ENCODE assay signal across 1 cellular context in the genomic region with DNA sequence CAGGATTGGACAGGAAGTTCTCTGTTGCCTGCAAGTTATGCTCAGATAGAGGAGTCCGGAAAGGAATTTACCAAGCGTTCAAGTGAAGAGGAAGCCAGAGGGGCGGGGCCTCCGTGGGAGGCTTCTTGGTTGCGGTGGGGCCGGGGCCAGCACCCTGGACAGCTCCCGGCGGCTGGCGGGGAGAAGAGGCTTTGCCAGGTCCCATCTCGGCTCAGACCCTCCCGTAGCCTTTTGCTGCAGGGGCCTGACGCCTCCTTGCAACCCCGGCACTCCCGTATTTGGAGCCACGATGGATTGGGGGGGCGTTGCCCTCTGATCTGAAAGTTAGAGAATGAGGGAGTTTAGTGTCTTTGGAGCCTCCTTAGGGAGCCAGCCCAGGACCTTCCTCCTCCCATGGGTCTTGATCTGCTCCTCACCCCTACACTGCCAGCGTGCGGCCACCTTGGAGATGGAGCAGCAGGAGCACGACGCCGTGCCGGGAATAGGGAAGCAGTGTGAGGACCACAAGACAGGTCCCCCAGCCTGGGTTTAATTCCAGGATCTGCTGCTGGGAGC.
A peak's percentile ranks its signal among the peaks of the same experiment; 100 is the strongest.
TF ChIP-seq lines count a peak whose summit lies in the region.

No MANE protein-coding gene starts in this region.

TF ChIP-seq in HepG2, 621 proteins besides CTCF, POLR2A, EP300 and RAD21 (continued from another document and continues in another):
- TF ChIP-seq KLF12 (CRISPR knock-in tag; IDR thresholded peaks at IDR 0.05; ENCODE audit: borderline replicate concordance) (0 out of 2 replicates have a peak, but pooled peaks have one; percentile 71), SNRNP70 (IDR thresholded peaks at IDR 0.05; ENCODE audit: low read depth, low read length) (no peak), DPF2 (CRISPR knock-in tag; IDR thresholded peaks at IDR 0.05; ENCODE audit: borderline replicate concordance, low read depth) (no peak), ZNF781 (CRISPR knock-in tag; IDR thresholded peaks at IDR 0.05; ENCODE audit: borderline replicate concordance, not compliant biosample characterization) (peak; percentile 61), CREBL2 (CRISPR knock-in tag; IDR thresholded peaks at IDR 0.05; ENCODE audit: borderline replicate concordance) (no peak), ZNF407 (CRISPR knock-in tag; IDR thresholded peaks at IDR 0.05; ENCODE audit: not compliant biosample characterization) (no peak), XBP1 (CRISPR knock-in tag; IDR thresholded peaks at IDR 0.05) (peak; percentile 66; the same call in 1 of the 2 replicates), PAXIP1 (CRISPR knock-in tag; conservative IDR thresholded peaks at IDR 0.05) (no peak), CAMTA2 (CRISPR knock-in tag; IDR thresholded peaks at IDR 0.05; ENCODE audit: borderline replicate concordance) (no peak), MAFF (IDR thresholded peaks at IDR 0.05; ENCODE audit: low read depth, low read length) (no peak), ATRX (CRISPR knock-in tag; IDR thresholded peaks at IDR 0.05; ENCODE audit: borderline replicate concordance) (no peak), ZFP36L2 (CRISPR knock-in tag; IDR thresholded peaks at IDR 0.05) (no peak), SP2 (CRISPR knock-in tag; IDR thresholded peaks at IDR 0.05) (no peak), PRDM4 (CRISPR knock-in tag; IDR thresholded peaks at IDR 0.05; ENCODE audit: borderline replicate concordance) (0 out of 2 replicates have a peak, but pooled peaks have one; percentile 81), ZNF7 (CRISPR knock-in tag; IDR thresholded peaks at IDR 0.05) (no peak), ZNF775 (CRISPR knock-in tag; IDR thresholded peaks at IDR 0.05; ENCODE audit: borderline replicate concordance) (no peak), ZNF562 (CRISPR knock-in tag; IDR thresholded peaks at IDR 0.05; ENCODE audit: borderline replicate concordance) (no peak), HES4 (CRISPR knock-in tag; IDR thresholded peaks at IDR 0.05; ENCODE audit: borderline replicate concordance) (0 out of 2 replicates have a peak, but pooled peaks have one; percentile 32), IKZF5 (CRISPR knock-in tag; IDR thresholded peaks at IDR 0.05) (peak; percentile 80; the same call in 1 of the 2 replicates), ZNF740 (CRISPR knock-in tag; IDR thresholded peaks at IDR 0.05) (no peak), GFI1 (CRISPR knock-in tag; IDR thresholded peaks at IDR 0.05; ENCODE audit: borderline replicate concordance) (no peak), PPARG (CRISPR knock-in tag; conservative IDR thresholded peaks at IDR 0.05) (peak; percentile 56; the same call in 1 of the 2 replicates), SKI (IDR thresholded peaks at IDR 0.05; ENCODE audit: partially characterized antibody) (no peak), CCDC6 (CRISPR knock-in tag; IDR thresholded peaks at IDR 0.05) (no peak), RFX1 (IDR thresholded peaks at IDR 0.05) (no peak), AGO2 (optimal IDR thresholded peaks at IDR 0.05; ENCODE audit: low read depth, low read length) (no peak), ZBTB33 (CRISPR knock-in tag; IDR thresholded peaks at IDR 0.05) (no peak)
- TF ChIP-seq, protein P1, sequence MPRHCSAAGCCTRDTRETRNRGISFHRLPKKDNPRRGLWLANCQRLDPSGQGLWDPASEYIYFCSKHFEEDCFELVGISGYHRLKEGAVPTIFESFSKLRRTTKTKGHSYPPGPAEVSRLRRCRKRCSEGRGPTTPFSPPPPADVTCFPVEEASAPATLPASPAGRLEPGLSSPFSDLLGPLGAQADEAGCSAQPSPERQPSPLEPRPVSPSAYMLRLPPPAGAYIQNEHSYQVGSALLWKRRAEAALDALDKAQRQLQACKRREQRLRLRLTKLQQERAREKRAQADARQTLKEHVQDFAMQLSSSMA (CRISPR knock-in tag; IDR thresholded peaks at IDR 0.05) = no peak
- TF ChIP-seq, protein P2, sequence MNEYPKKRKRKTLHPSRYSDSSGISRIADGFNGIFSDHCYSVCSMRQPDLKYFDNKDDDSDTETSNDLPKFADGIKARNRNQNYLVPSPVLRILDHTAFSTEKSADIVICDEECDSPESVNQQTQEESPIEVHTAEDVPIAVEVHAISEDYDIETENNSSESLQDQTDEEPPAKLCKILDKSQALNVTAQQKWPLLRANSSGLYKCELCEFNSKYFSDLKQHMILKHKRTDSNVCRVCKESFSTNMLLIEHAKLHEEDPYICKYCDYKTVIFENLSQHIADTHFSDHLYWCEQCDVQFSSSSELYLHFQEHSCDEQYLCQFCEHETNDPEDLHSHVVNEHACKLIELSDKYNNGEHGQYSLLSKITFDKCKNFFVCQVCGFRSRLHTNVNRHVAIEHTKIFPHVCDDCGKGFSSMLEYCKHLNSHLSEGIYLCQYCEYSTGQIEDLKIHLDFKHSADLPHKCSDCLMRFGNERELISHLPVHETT (CRISPR knock-in tag; conservative IDR thresholded peaks at IDR 0.05) = 0 out of 2 replicates have a peak, but pooled peaks have one; percentile 57
- TF ChIP-seq, protein P3, sequence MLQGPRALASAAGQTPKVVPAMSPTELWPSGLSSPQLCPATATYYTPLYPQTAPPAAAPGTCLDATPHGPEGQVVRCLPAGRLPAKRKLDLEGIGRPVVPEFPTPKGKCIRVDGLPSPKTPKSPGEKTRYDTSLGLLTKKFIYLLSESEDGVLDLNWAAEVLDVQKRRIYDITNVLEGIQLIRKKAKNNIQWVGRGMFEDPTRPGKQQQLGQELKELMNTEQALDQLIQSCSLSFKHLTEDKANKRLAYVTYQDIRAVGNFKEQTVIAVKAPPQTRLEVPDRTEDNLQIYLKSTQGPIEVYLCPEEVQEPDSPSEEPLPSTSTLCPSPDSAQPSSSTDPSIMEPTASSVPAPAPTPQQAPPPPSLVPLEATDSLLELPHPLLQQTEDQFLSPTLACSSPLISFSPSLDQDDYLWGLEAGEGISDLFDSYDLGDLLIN (CRISPR knock-in tag; IDR thresholded peaks at IDR 0.05; ENCODE audit: borderline replicate concordance) = peak; percentile 83; the same call in 1 of the 2 replicates
